Comparison of ENCODE assay signal across 15 cellular contexts in the genomic region with DNA sequence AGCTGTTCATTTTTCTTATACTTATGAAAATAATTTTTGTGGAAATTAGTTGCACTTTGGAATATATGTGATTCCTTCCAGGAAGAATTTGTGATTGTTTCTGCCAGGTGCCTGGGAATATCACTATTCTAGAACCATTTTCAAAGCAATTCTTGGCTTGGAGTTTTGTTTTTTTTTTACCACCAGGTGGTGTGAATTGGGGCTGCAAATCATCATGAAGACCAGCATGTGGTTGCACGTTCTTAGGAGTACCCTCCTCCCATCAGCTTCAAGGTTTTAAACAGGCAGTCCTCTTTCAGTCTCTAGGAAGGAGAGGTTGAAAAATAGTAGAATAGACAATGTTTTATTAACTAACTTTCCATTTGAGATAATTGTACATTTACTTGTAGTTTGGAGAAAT. TPM values are rescaled to one million over a fixed set of nuclear protein-coding genes. Genes with fewer than 3 reads are reported as not detected.
DNase-seq lines count a peak whose midpoint lies in the region; ATAC-seq and TF ChIP-seq lines count a peak whose summit lies in the region.
"Had no signal": no experiment of that assay in that cellular context is flagged by ENCODE, and none has a peak within 500 bp of the region (broad histone marks: within the 10 kb centered on the region; RNA-seq: fewer than 3 reads in every experiment).

No MANE protein-coding gene starts in this region.

- H3K4me3 Mint-ChIP-seq in endodermal cell = no peak overlapping the region
- peak overlapping the region in 6 of 10 donors; percentile 16 to 56 (median 37) for H3K4me3 Mint-ChIP-seq in naive thymus-derived CD8-positive, alpha-beta T cell

- H3K36me3 Mint-ChIP-seq in endodermal cell (ENCODE audit: low read depth) = peaks cover 2% of the 10 kb centered on the region
- peaks cover 2 to 11% (median 4%) of the 10 kb centered on the region in 3 donors for H3K36me3 Mint-ChIP-seq in naive thymus-derived CD8-positive, alpha-beta T cell

- H3K4me1 Mint-ChIP-seq in endodermal cell = peaks cover 37% of the 10 kb centered on the region
- H3K4me1 Mint-ChIP-seq in naive thymus-derived CD8-positive, alpha-beta T cell = peaks cover 44 to 87% (median 74%) of the 10 kb centered on the region in 4 donors

- H3K27ac Mint-ChIP-seq in endodermal cell = no peak overlapping the region
- peak overlapping the region in 2 of 10 donors; percentile 8 to 21 for H3K27ac Mint-ChIP-seq in naive thymus-derived CD8-positive, alpha-beta T cell

- intact Hi-C loops in uterus (cut with DNase I; ENCODE audit: low total_unique reads) = no loop called here

- DNase-seq in NCI-H2171 treated with DMSO at 0.1 percent for 48 hours (lab: John Stamatoyannopoulos, UW) (peak; percentile 10), NCI-H2171 (lab: John Stamatoyannopoulos, UW) (no peak), endodermal cell (no peak), DMS153 (lab: John Stamatoyannopoulos, UW) (no peak), uterus (no peak)
- DNase-seq in naive thymus-derived CD8-positive, alpha-beta T cell = no peak
- DNase-seq in stimulated activated CD4-positive, alpha-beta T cell treated with anti-CD3 and anti-CD28 coated beads, Interleukin-4, amount 100 ng/mL, for 4 hours = no peak
- DNase-seq: 8988T, AML-193, DMS53, GF-D8, H7 had no signal

- H3K9ac ChIP-seq in endodermal cell (ENCODE audit: extremely low read depth, low read length, poor library complexity, severe bottlenecking) = no peak overlapping the region
- H3K9ac ChIP-seq: BLaER1 had no signal

- 100% methylated on average over 1 of the region's 1 CpG; no CpG with 5 or more reads in 1 of the 2 experiments for WGBS in endodermal cell (ENCODE audit: insufficient coverage in 1 of 2, insufficient read length in 1 of 2), 2 experiments

- TF ChIP-seq POLR2A in uterus (IDR thresholded peaks at IDR 0.05) = no peak

- H3K4me1 ChIP-seq in HEK293 (ENCODE audit: control insufficient read depth, insufficient read depth, low read length) (no peaks in the 10 kb centered on the region), endodermal cell (ENCODE audit: control insufficient read depth, insufficient read depth, low read length) (peaks cover 6% of the 10 kb centered on the region), uterus (peaks cover 0 to 5% of the 10 kb centered on the region in 2 donors)

- H3K27me3 Mint-ChIP-seq in endodermal cell (ENCODE audit: insufficient read depth) = no peaks in the 10 kb centered on the region
- no peaks in the 10 kb centered on the region for H3K27me3 Mint-ChIP-seq in naive thymus-derived CD8-positive, alpha-beta T cell

- ATAC-seq in naive thymus-derived CD8-positive, alpha-beta T cell = no peak
- ATAC-seq: HepG2 had no signal

- H3K27ac ChIP-seq in HEK293 (ENCODE audit: extremely low read depth, low read depth, low read length) (no peak overlapping the region), endodermal cell (ENCODE audit: low read depth, low read length) (no peak overlapping the region), uterus (no peak overlapping the region)
- H3K27ac ChIP-seq: BLaER1 had no signal

- CTCF ChIA-PET in HEK293 (lab: Yijun Ruan, JAX) = interaction anchor here (0.6 to 1.3 kb wide), 4 partner anchors 15 to 64 kb away, joined by 3 to 6 read pairs (median 4); no protein-coding TSS in a partner anchor

- H3K36me3 ChIP-seq in HEK293 (ENCODE audit: control insufficient read depth in 2 of 2, insufficient read depth in 1 of 2, low read length in 2 of 2) = no peaks in the 10 kb centered on the region
- no peaks in the 10 kb centered on the region for H3K36me3 ChIP-seq in endodermal cell (ENCODE audit: control insufficient read depth, insufficient read depth, low read length)
- H3K36me3 ChIP-seq in uterus = no peaks in the 10 kb centered on the region

- POLR2A ChIA-PET in HEK293 (lab: Yijun Ruan, JAX) = no interaction called here
- POLR2A ChIA-PET in naive thymus-derived CD8-positive, alpha-beta T cell (lab: Charles Lee) = no interaction called here

- H3K27me3 ChIP-seq in endodermal cell (ENCODE audit: control insufficient read depth, insufficient read depth, low read length, poor library complexity, severe bottlenecking) = no peaks in the 10 kb centered on the region
- no peaks in the 10 kb centered on the region for H3K27me3 ChIP-seq in uterus
- H3K27me3 ChIP-seq: BLaER1 had no signal

- H3K9me3 Mint-ChIP-seq in endodermal cell = peaks cover 10% of the 10 kb centered on the region
- H3K9me3 Mint-ChIP-seq in naive thymus-derived CD8-positive, alpha-beta T cell = peaks cover 0 to 6% (median 0%) of the 10 kb centered on the region in 9 donors

- TF ChIP-seq CTCF in HEK293 (tag by site-specific recombination; IDR thresholded peaks at IDR 0.05) (no peak), endodermal cell (conservative IDR thresholded peaks at IDR 0.05) (peak; percentile 58), uterus (IDR thresholded peaks at IDR 0.05) (no peak)

- H3K4me3 ChIP-seq in HEK293 (ENCODE audit: low read depth, low read length) (no peak overlapping the region), endodermal cell (ENCODE audit: low read length) (no peak overlapping the region), uterus (no peak overlapping the region)
- H3K4me3 ChIP-seq: BLaER1 had no signal

- H3K9me3 ChIP-seq in HEK293 (ENCODE audit: control insufficient read depth, insufficient read depth, low read depth, low read length) = no peaks in the 10 kb centered on the region
- H3K9me3 ChIP-seq in endodermal cell (ENCODE audit: control insufficient read depth, low read length) = peaks cover 23% of the 10 kb centered on the region
- peaks cover 0 to 11% of the 10 kb centered on the region in 2 donors for H3K9me3 ChIP-seq in uterus

TF ChIP-seq in HEK293, 187 proteins besides CTCF, POLR2A, EP300 and RAD21:
- TF ChIP-seq ZNF423 (tag by site-specific recombination; IDR thresholded peaks at IDR 0.05) (no peak), ZNF18 (tag by site-specific recombination; IDR thresholded peaks at IDR 0.05) (0 out of 2 replicates have a peak, but pooled peaks have one; percentile 47)

RNA-seq across cellular contexts. Expression of gene USP47, which starts 25.9 kb away (rescaled TPM):
- 10 to 100 TPM; 26.3 to 26.9 TPM for total RNA-seq in endodermal cell
- polyA plus RNA-seq in endodermal cell (2013, experiment 1 of 2) = 43.5 TPM
- 47.6 TPM for polyA plus RNA-seq in endodermal cell (2013, experiment 2 of 2)
- total RNA-seq in naive thymus-derived CD8-positive, alpha-beta T cell = 10 to 100 TPM; 70.0 to 77.0 TPM
- polyA plus RNA-seq in naive thymus-derived CD8-positive, alpha-beta T cell = 10 to 100 TPM; 38.2 to 54.3 (median 40.1) TPM
- total RNA-seq in uterus = 100 to 1,000 TPM in 3 of 4 donors, 10 to 100 TPM in 1; 83.4 to 247 (median 146) TPM
